2 cellular contexts compared by ENCODE assay signal in the genomic region with DNA sequence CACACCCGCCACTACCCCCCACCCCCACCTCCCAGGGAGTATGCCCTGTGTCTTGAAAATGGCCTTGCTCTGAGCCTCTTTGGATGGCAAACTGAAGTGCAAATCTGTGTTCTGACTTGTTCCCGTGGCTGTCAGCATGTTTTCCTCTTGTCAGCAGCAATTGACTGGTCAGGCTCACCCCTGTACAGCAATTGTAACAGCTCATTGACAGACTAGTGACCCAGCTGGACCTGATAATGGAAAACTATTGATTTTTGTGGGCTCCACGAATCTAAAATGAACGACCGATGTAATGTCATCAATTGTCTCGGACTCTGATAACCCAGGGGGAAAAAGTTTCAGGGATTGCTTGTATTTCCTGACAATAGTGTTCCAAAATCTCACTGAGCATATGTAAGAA.
TF ChIP-seq lines count a peak whose summit lies in the region.

No MANE protein-coding gene starts in this region.

TF ChIP-seq in liver, 16 proteins besides CTCF, POLR2A, EP300 and RAD21 (continued from another document):
- TF ChIP-seq, protein P1, sequence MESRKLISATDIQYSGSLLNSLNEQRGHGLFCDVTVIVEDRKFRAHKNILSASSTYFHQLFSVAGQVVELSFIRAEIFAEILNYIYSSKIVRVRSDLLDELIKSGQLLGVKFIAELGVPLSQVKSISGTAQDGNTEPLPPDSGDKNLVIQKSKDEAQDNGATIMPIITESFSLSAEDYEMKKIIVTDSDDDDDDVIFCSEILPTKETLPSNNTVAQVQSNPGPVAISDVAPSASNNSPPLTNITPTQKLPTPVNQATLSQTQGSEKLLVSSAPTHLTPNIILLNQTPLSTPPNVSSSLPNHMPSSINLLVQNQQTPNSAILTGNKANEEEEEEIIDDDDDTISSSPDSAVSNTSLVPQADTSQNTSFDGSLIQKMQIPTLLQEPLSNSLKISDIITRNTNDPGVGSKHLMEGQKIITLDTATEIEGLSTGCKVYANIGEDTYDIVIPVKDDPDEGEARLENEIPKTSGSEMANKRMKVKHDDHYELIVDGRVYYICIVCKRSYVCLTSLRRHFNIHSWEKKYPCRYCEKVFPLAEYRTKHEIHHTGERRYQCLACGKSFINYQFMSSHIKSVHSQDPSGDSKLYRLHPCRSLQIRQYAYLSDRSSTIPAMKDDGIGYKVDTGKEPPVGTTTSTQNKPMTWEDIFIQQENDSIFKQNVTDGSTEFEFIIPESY (IDR thresholded peaks at IDR 0.05), result no peak
- no peak for TF ChIP-seq FOXA2 (IDR thresholded peaks at IDR 0.05)
- TF ChIP-seq JUND (IDR thresholded peaks at IDR 0.05), result no peak
- TF ChIP-seq, protein P2, sequence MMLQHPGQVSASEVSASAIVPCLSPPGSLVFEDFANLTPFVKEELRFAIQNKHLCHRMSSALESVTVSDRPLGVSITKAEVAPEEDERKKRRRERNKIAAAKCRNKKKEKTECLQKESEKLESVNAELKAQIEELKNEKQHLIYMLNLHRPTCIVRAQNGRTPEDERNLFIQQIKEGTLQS (IDR thresholded peaks at IDR 0.05), result no peak
- TF ChIP-seq NR2F2 (IDR thresholded peaks at IDR 0.05), result no peak
- TF ChIP-seq HNF4G (IDR thresholded peaks at IDR 0.05), result no peak
- TF ChIP-seq RXRA (IDR thresholded peaks at IDR 0.05), result peak in 1 of 2 donors; percentile 76
- TF ChIP-seq TAF1 (conservative IDR thresholded peaks at IDR 0.05), result no peak
- peak; percentile 76 for TF ChIP-seq SP1 (IDR thresholded peaks at IDR 0.05)
- TF ChIP-seq, protein P3, sequence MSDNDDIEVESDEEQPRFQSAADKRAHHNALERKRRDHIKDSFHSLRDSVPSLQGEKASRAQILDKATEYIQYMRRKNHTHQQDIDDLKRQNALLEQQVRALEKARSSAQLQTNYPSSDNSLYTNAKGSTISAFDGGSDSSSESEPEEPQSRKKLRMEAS (IDR thresholded peaks at IDR 0.05), result no peak
- TF ChIP-seq, protein P4, sequence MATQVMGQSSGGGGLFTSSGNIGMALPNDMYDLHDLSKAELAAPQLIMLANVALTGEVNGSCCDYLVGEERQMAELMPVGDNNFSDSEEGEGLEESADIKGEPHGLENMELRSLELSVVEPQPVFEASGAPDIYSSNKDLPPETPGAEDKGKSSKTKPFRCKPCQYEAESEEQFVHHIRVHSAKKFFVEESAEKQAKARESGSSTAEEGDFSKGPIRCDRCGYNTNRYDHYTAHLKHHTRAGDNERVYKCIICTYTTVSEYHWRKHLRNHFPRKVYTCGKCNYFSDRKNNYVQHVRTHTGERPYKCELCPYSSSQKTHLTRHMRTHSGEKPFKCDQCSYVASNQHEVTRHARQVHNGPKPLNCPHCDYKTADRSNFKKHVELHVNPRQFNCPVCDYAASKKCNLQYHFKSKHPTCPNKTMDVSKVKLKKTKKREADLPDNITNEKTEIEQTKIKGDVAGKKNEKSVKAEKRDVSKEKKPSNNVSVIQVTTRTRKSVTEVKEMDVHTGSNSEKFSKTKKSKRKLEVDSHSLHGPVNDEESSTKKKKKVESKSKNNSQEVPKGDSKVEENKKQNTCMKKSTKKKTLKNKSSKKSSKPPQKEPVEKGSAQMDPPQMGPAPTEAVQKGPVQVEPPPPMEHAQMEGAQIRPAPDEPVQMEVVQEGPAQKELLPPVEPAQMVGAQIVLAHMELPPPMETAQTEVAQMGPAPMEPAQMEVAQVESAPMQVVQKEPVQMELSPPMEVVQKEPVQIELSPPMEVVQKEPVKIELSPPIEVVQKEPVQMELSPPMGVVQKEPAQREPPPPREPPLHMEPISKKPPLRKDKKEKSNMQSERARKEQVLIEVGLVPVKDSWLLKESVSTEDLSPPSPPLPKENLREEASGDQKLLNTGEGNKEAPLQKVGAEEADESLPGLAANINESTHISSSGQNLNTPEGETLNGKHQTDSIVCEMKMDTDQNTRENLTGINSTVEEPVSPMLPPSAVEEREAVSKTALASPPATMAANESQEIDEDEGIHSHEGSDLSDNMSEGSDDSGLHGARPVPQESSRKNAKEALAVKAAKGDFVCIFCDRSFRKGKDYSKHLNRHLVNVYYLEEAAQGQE (IDR thresholded peaks at IDR 0.05), result no peak
- TF ChIP-seq EGR1 (IDR thresholded peaks at IDR 0.05; ENCODE audit: low read depth in 2 of 2), result no peak
- TF ChIP-seq YY1 (IDR thresholded peaks at IDR 0.05), result no peak
- no peak for TF ChIP-seq GABPA (IDR thresholded peaks at IDR 0.05 in 1 of 2, conservative IDR thresholded peaks at IDR 0.05 in 1 of 2)

TF ChIP-seq in HepG2, 621 proteins besides CTCF, POLR2A, EP300 and RAD21:
- TF ChIP-seq, protein P5, sequence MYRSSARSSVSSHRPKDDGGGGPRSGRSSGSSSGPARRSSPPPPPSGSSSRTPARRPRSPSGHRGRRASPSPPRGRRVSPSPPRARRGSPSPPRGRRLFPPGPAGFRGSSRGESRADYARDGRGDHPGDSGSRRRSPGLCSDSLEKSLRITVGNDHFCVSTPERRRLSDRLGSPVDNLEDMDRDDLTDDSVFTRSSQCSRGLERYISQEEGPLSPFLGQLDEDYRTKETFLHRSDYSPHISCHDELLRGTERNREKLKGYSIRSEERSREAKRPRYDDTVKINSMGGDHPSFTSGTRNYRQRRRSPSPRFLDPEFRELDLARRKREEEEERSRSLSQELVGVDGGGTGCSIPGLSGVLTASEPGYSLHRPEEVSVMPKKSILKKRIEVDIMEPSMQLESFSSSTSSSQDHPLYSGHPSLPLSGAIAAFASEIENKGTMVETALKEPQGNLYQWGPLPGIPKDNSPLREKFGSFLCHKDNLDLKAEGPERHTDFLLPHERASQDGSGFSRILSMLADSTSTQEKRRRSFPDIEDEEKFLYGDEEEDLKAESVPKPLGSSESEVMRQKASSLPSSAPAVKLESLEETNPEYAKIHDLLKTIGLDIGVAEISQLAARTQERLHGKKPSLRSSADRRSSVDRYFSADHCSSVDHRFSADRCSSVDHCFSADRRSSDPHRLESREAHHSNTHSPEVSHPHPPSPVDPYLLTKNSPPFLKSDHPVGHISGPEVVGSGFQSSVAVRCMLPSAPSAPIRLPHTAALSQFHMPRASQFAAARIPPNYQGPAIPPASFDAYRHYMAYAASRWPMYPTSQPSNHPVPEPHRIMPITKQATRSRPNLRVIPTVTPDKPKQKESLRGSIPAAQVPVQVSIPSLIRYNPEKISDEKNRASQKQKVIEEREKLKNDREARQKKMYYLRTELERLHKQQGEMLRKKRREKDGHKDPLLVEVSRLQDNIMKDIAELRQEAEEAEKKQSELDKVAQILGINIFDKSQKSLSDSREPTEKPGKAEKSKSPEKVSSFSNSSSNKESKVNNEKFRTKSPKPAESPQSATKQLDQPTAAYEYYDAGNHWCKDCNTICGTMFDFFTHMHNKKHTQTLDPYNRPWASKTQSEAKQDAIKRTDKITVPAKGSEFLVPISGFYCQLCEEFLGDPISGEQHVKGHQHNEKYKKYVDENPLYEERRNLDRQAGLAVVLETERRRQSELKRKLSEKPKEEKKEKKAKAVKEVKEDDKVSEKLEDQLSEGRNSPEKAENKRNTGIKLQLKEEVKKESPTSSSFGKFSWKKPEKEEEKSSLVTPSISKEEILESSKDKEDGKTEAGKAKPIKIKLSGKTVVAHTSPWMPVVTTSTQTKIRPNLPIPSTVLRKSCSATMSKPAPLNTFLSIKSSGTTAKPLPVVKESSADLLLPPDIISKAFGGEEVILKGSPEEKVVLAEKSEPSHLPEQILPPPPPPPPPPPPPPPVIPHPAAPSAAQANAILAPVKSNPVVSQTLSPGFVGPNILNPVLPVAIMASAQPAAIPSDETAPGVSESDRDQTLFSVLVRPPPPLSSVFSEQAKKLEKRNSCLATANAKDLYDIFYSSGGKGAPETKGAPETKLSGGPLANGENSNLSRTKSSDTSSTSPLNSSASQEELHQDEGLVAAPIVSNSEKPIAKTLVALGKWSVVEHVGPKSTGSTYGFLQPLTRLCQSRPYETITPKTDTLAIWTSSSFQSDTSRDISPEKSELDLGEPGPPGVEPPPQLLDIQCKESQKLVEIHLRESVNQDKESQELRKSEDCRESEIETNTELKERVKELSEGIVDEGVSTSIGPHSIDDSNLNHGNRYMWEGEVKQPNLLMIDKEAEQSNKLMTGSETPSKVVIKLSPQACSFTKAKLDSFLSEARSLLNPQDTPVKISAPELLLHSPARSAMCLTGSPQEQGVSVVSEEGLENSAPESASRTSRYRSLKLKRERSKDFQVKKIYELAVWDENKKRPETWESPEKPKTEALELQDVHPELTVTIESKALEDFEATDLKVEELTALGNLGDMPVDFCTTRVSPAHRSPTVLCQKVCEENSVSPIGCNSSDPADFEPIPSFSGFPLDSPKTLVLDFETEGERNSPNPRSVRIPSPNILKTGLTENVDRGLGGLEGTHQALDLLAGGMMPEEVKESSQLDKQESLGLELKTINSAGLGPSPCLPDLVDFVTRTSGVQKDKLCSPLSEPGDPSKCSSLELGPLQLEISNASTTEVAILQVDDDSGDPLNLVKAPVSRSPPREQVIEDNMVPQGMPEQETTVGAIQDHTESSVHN (CRISPR knock-in tag; IDR thresholded peaks at IDR 0.05), result no peak
- TF ChIP-seq MAFK (conservative IDR thresholded peaks at IDR 0.05 in 1 of 2, IDR thresholded peaks at IDR 0.05 in 1 of 2; ENCODE audit: low read length in 2 of 2), result peak in 1 of 2 experiments; percentile 34; a peak in 1 of 4 replicates
